13 cellular contexts compared by ENCODE assay signal in genomic region chr11:57646221-57646620, GRCh38. TPM values are rescaled to one million over a fixed set of nuclear protein-coding genes. Genes with fewer than 3 reads are reported as not detected.
DNase-seq lines count a peak whose midpoint lies in the region; ATAC-seq and TF ChIP-seq lines count a peak whose summit lies in the region.
"Had no signal": no experiment of that assay in that cellular context is flagged by ENCODE, and none has a peak within 500 bp of the region (broad histone marks: within the 10 kb centered on the region; RNA-seq: fewer than 3 reads in every experiment).

No MANE protein-coding gene starts in this region.

- WGBS in endodermal cell (ENCODE audit: insufficient coverage in 1 of 2, insufficient read length in 1 of 2), 2 experiments: 74 to 76% methylated on average over 7 of the region's 7 CpGs
- 38 to 47% (median 38%) methylated on average over 6 to 7 of the region's 7 CpGs for WGBS in stomach, 5 donors

- H3K4me3 Mint-ChIP-seq in CD14-positive monocyte (peak overlapping the region; percentile 56 to 91), endodermal cell (peak overlapping the region; percentile 43), neural progenitor cell (peak overlapping the region; percentile 82)

- no peak overlapping the region for H2AFZ ChIP-seq in neural progenitor cell (replicated peaks)

- H3K9me3 Mint-ChIP-seq in CD14-positive monocyte: peaks cover 0 to 20% (median 17%) of the 10 kb centered on the region in 7 donors
- no peaks in the 10 kb centered on the region for H3K9me3 Mint-ChIP-seq in endodermal cell
- H3K9me3 Mint-ChIP-seq in neural progenitor cell: peaks cover 2% of the 10 kb centered on the region
- H3K9me3 Mint-ChIP-seq: IgD-negative memory B cell, T-cell had no signal

- no peaks in the 10 kb centered on the region for H3K9me3 ChIP-seq in endodermal cell (ENCODE audit: control insufficient read depth, low read length)
- H3K9me3 ChIP-seq in neural progenitor cell (ENCODE audit: low read depth): no peaks in the 10 kb centered on the region
- H3K9me3 ChIP-seq in stomach: no peaks in the 10 kb centered on the region
- H3K9me3 ChIP-seq: suprapubic skin had no signal

- H3K27ac Mint-ChIP-seq in CD14-positive monocyte (peak overlapping the region in 5 of 7 donors; percentile 5 to 42 (median 32)), endodermal cell (peak overlapping the region; percentile 71), neural progenitor cell (peak overlapping the region; percentile 18)

- H3K27me3 Mint-ChIP-seq in CD14-positive monocyte (ENCODE audit: low read depth in 3 of 3): peaks cover 58 to 69% (median 61%) of the 10 kb centered on the region in 3 donors
- no peaks in the 10 kb centered on the region for H3K27me3 Mint-ChIP-seq in endodermal cell (ENCODE audit: insufficient read depth)
- peaks cover 21% of the 10 kb centered on the region for H3K27me3 Mint-ChIP-seq in neural progenitor cell (ENCODE audit: insufficient read depth, low read depth)

- no peak overlapping the region for H3K9ac ChIP-seq in endodermal cell (ENCODE audit: extremely low read depth, low read length, poor library complexity, severe bottlenecking)
- H3K9ac ChIP-seq in neural progenitor cell: no peak overlapping the region

- H3K36me3 ChIP-seq in endodermal cell (ENCODE audit: control insufficient read depth, insufficient read depth, low read length) (peaks cover 37% of the 10 kb centered on the region), neural progenitor cell (no peaks in the 10 kb centered on the region), stomach (no peaks in the 10 kb centered on the region)
- H3K36me3 ChIP-seq: suprapubic skin had no signal

- no peak for TF ChIP-seq CTCF in CD14-positive monocyte (IDR thresholded peaks at IDR 0.05)
- TF ChIP-seq CTCF in endodermal cell (conservative IDR thresholded peaks at IDR 0.05): no peak
- TF ChIP-seq CTCF in neural progenitor cell (IDR thresholded peaks at IDR 0.05): no peak
- TF ChIP-seq CTCF in stomach (IDR thresholded peaks at IDR 0.05): no peak

- H3K4me1 ChIP-seq in endodermal cell (ENCODE audit: control insufficient read depth, insufficient read depth, low read length) (peaks cover 41% of the 10 kb centered on the region), neural progenitor cell (peaks cover 91% of the 10 kb centered on the region), stomach (peaks cover 23 to 73% (median 58%) of the 10 kb centered on the region in 4 donors)

- intact Hi-C loops in CD14-positive monocyte (cut with micrococcal nuclease): loop anchor here (2.0 to 10.0 kb wide), 3 partner anchors 79 to 291 kb away; partner anchors contain the start of gene UBE2L6 (in 1 of the 2)
- intact Hi-C loops in stomach (cut with DNase I; ENCODE audit: low total_unique reads): loop anchor here (10.0 kb wide), 1 partner anchor 301 kb away; no protein-coding TSS in a partner anchor

- no peaks in the 10 kb centered on the region for H3K27me3 ChIP-seq in endodermal cell (ENCODE audit: control insufficient read depth, insufficient read depth, low read length, poor library complexity, severe bottlenecking)
- no peaks in the 10 kb centered on the region for H3K27me3 ChIP-seq in neural progenitor cell
- H3K27me3 ChIP-seq in stomach: peaks cover 12 to 65% (median 47%) of the 10 kb centered on the region in 3 donors

- peaks cover 99% of the 10 kb centered on the region for H4K20me1 ChIP-seq in neural progenitor cell (ENCODE audit: low read depth)

- H3K4me2 ChIP-seq in neural progenitor cell: peak overlapping the region; percentile 89

- TF ChIP-seq EP300 in stomach (IDR thresholded peaks at IDR 0.05): no peak

- ATAC-seq in HG02610 (IDR thresholded peaks at IDR 0.05; ENCODE audit: unreplicated experiment): peak; percentile 28
- no peak for ATAC-seq in HG03342 (IDR thresholded peaks at IDR 0.05; ENCODE audit: unreplicated experiment)
- ATAC-seq: T-cell had no signal

- DNase-seq in CD14-positive monocyte (ENCODE audit: low spot score) (peak; percentile 76), endodermal cell (peak; percentile 63), neural progenitor cell (ENCODE audit: low spot score) (no peak), A172 (ENCODE audit: low spot score) (no peak), stomach (no peak), GM19240 (ENCODE audit: insufficient read length, low spot score) (no peak)
- DNase-seq: NCI-H1436, T-cell had no signal

- H3K4me3 ChIP-seq in endodermal cell (ENCODE audit: low read length) (no peak overlapping the region), neural progenitor cell (peak overlapping the region; percentile 45), stomach (no peak overlapping the region)
- H3K4me3 ChIP-seq: smooth muscle cell had no signal

- peaks cover 62% of the 10 kb centered on the region for H3K4me1 Mint-ChIP-seq in CD14-positive monocyte
- peaks cover 77% of the 10 kb centered on the region for H3K4me1 Mint-ChIP-seq in endodermal cell
- peaks cover 86% of the 10 kb centered on the region for H3K4me1 Mint-ChIP-seq in neural progenitor cell

- peaks cover 100% of the 10 kb centered on the region for H3F3A ChIP-seq in neural progenitor cell (ENCODE audit: low read depth)

- no peak for TF ChIP-seq POLR2A in stomach (IDR thresholded peaks at IDR 0.05)

- H3K27ac ChIP-seq in endodermal cell (ENCODE audit: low read depth, low read length) (no peak overlapping the region), neural progenitor cell (peak overlapping the region; percentile 21), stomach (peak overlapping the region in 2 of 5 donors; percentile 52 to 56)
- H3K27ac ChIP-seq: suprapubic skin had no signal

- H3K36me3 Mint-ChIP-seq in CD14-positive monocyte: peaks cover 0 to 23% of the 10 kb centered on the region in 2 donors
- H3K36me3 Mint-ChIP-seq in endodermal cell (ENCODE audit: low read depth): peaks cover 26% of the 10 kb centered on the region
- H3K36me3 Mint-ChIP-seq in neural progenitor cell: peaks cover 18% of the 10 kb centered on the region
- H3K36me3 Mint-ChIP-seq: T-cell had no signal

- peaks cover 44% of the 10 kb centered on the region for H3K79me2 ChIP-seq in neural progenitor cell (ENCODE audit: low read depth)

RNA-seq across cellular contexts. Expression of gene YPEL4, which starts 3.5 kb away (rescaled TPM):
- under 1 TPM in 1 of 2 donors, not detected in 1; 0.36 TPM for polyA plus RNA-seq in CD14-positive monocyte
- not detected for total RNA-seq in endodermal cell
- 2.8 TPM for polyA plus RNA-seq in endodermal cell (2013, experiment 1 of 2)
- 2.0 TPM for polyA plus RNA-seq in endodermal cell (2013, experiment 2 of 2)
- 0.22 TPM in 1 of 2 replicates, not detected in the other for total RNA-seq in neural progenitor cell (ENCODE audit: low replicate concordance)
- 0.60 and 1.4 TPM in 2 replicates for total RNA-seq in A172 (2014; rRNA removed; shearing (Covaris generic))
- 1 to 10 TPM in 1 of 5 donors, under 1 TPM in 1, not detected in 3; 0.29 to 1.5 TPM for total RNA-seq in stomach
- 1 to 10 TPM in 1 of 3 donors, under 1 TPM in 2; 0.62 to 3.2 (median 0.68) TPM for polyA plus RNA-seq in stomach
- polyA plus RNA-seq: IgD-negative memory B cell had no signal

RNA-seq across cellular contexts. Expression of gene CLP1, which starts 11.3 kb away (rescaled TPM):
- polyA plus RNA-seq in CD14-positive monocyte: 10 to 100 TPM; 12.9 to 17.9 TPM
- total RNA-seq in endodermal cell: 10 to 100 TPM; 23.7 to 25.2 TPM
- polyA plus RNA-seq in endodermal cell (2013, experiment 1 of 2): 17.7 TPM
- 15.0 TPM for polyA plus RNA-seq in endodermal cell (2013, experiment 2 of 2)
- 18.0 TPM in 2 replicates for total RNA-seq in neural progenitor cell (ENCODE audit: low replicate concordance)
- total RNA-seq in A172 (2014; rRNA removed; shearing (Covaris generic)): 20.5 and 22.9 TPM in 2 replicates
- total RNA-seq in stomach: 10 to 100 TPM in 3 of 5 donors, 1 to 10 TPM in 1, not detected in 1; 2.7 to 14.0 (median 11.2) TPM
- 10 to 100 TPM in 1 of 3 donors, 1 to 10 TPM in 2; 7.1 to 14.7 (median 9.2) TPM for polyA plus RNA-seq in stomach

RNA-seq across cellular contexts. Expression of gene ZDHHC5, which starts 21.7 kb away (rescaled TPM):
- polyA plus RNA-seq in CD14-positive monocyte: 10 to 100 TPM; 28.6 to 31.8 TPM
- 10 to 100 TPM; 70.7 to 77.1 TPM for total RNA-seq in endodermal cell
- 30.5 TPM for polyA plus RNA-seq in endodermal cell (2013, experiment 1 of 2)
- polyA plus RNA-seq in endodermal cell (2013, experiment 2 of 2): 31.6 TPM
- total RNA-seq in neural progenitor cell (ENCODE audit: low replicate concordance): 28.5 and 41.8 TPM in 2 replicates
- 20.7 and 21.4 TPM in 2 replicates for total RNA-seq in A172 (2014; rRNA removed; shearing (Covaris generic))
- 10 to 100 TPM; 21.0 to 72.8 (median 39.8) TPM for total RNA-seq in stomach
- 10 to 100 TPM; 11.2 to 21.9 (median 14.3) TPM for polyA plus RNA-seq in stomach

RNA-seq across cellular contexts. Expression of gene SERPING1, which starts 48.7 kb away (rescaled TPM):
- polyA plus RNA-seq in CD14-positive monocyte (10 to 100 TPM in 1 of 2 donors, 1 to 10 TPM in 1; 8.5 to 10.8 TPM), stomach (100 to 1,000 TPM in 2 of 3 donors, 10 to 100 TPM in 1; 84.4 to 212 (median 111) TPM)
- total RNA-seq in endodermal cell (10 to 100 TPM; 67.8 to 73.5 TPM), neural progenitor cell (ENCODE audit: low replicate concordance) (46.0 and 68.1 TPM in 2 replicates), stomach (100 to 1,000 TPM in 4 of 5 donors, 10 to 100 TPM in 1; 17.4 to 247 (median 153) TPM)
- polyA plus RNA-seq in endodermal cell (2013, experiment 1 of 2): 114 TPM
- polyA plus RNA-seq in endodermal cell (2013, experiment 2 of 2): 118 TPM
- total RNA-seq in A172 (2014; rRNA removed; shearing (Covaris generic)): 0.74 and 4.8 TPM in 2 replicates

Comparison
In these comparisons a context has a peak if more than half of its experiments do, and no peak if none do; other contexts are left out.
1. DNase-seq: peak in CD14-positive monocyte (single experiment) and endodermal cell (single experiment); none in neural progenitor cell (single experiment), A172 (single experiment), stomach (single experiment) and GM19240 (single experiment).
2. H3K27ac Mint-ChIP-seq: peak in every context shown above with its lines; median percentile 71 in endodermal cell; 32 in CD14-positive monocyte; 18 in neural progenitor cell.
3. Peak in every context shown above with its lines, with median percentiles within 50 percentile points of each other: H3K4me3 Mint-ChIP-seq.